In genomic region chr15:92608866-92609700, GRCh38 we compare ENCODE assay signal across 17 cellular contexts.
"Had no signal": no experiment of that assay in that cellular context is flagged by ENCODE, and none has a peak within 500 bp of the region (broad histone marks: within the 10 kb centered on the region; RNA-seq: fewer than 3 reads in every experiment).

No MANE protein-coding gene starts in this region.

- DNase-seq: cortex of kidney; effector memory CD4-positive, alpha-beta T cell; gastrocnemius medialis; glutamatergic neuron; left ventricle myocardium superior; mesenchymal stem cell; naive B cell; small intestine; stimulated activated CD4-positive, alpha-beta T cell treated with anti-CD3 and anti-CD28 coated beads, Interleukin-2, amount 100 ng/mL, for 48 hours; stimulated activated naive CD4-positive, alpha-beta T cell treated with Interleukin-2 at 50 U/mL for 16 hours had no signal

- H3K4me3 Mint-ChIP-seq: naive B cell, nephron had no signal

- H3K4me1 ChIP-seq: gastrocnemius medialis, vagina had no signal

- H3K4me3 ChIP-seq: dorsolateral prefrontal cortex, esophagus muscularis mucosa, gastrocnemius medialis, lung, upper lobe of left lung, vagina had no signal

- H3K9me3 ChIP-seq: esophagus muscularis mucosa, gastrocnemius medialis, neutrophil, upper lobe of left lung, vagina had no signal

- H3K27ac Mint-ChIP-seq: naive B cell, nephron had no signal

- ATAC-seq: gastrocnemius medialis, left ventricle myocardium superior had no signal

- H3K27ac ChIP-seq: dorsolateral prefrontal cortex, esophagus muscularis mucosa, gastrocnemius medialis, neutrophil, upper lobe of left lung, vagina had no signal

- H3K4me1 Mint-ChIP-seq: naive B cell had no signal

- H3K27me3 ChIP-seq: dorsolateral prefrontal cortex, esophagus muscularis mucosa, gastrocnemius medialis, neutrophil, upper lobe of left lung, vagina had no signal

- H3K36me3 ChIP-seq: esophagus muscularis mucosa, gastrocnemius medialis, neutrophil, upper lobe of left lung, vagina had no signal

- H3K36me3 Mint-ChIP-seq: naive B cell had no signal

- H3K27me3 Mint-ChIP-seq: naive B cell had no signal
